8 cellular contexts compared by ENCODE assay signal in the genomic region with DNA sequence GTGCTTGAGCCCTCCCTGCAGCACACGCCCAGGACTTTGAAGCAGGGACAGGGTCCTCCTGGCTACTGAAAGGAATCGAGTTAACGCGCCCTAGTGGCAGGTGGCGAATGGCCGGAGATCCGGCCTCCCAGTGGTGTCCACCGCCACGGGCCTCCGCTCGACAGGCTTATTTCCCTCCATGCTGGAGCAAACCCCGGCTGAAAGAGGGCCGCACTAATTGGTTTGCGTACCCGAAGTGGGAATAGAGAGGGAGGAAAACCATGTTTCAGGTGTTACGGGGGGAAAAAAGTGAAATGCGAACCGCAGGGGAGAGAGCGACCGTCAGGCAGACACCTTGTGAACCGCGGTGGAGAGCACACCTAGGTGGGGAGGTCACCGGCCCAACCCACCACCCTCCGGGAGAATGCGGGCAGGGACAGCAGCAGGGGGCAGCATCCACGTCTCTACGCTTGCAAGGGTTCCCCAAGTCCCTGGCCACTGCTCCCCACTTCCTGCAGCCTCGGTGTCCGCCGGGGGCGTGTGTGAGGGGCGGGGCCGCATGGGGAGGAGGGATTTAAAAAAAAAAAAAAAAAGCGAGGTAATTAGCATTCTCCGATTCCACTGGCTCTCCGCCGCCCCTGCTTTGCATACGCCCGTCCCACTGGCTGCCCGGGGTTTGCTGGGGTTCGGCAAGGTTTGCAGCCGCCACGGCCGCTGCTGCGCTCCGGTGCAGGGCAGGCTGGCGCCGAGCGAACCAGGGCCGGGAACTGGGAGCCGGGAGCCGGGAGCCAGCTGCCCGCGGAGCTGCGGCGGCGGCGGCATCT.
DNase-seq lines count a peak whose midpoint lies in the region; ATAC-seq and TF ChIP-seq lines count a peak whose summit lies in the region.

No MANE protein-coding gene starts in this region.

- H3F3A ChIP-seq in Loucy (ENCODE audit: low read depth): no peaks in the 10 kb centered on the region

- peaks cover 9% of the 10 kb centered on the region for H3K36me3 Mint-ChIP-seq in activated naive CD8-positive, alpha-beta T cell treated with anti-CD3 and anti-CD28 coated beads for 36 hours

- H3K27me3 ChIP-seq in Loucy (ENCODE audit: insufficient read depth, low read length, poor library complexity, severe bottlenecking) (no peaks in the 10 kb centered on the region), cardiac muscle cell (peaks cover 91% of the 10 kb centered on the region), tibial artery (peaks cover 0 to 67% of the 10 kb centered on the region in 2 donors)

- peak overlapping the region; percentile 97 for H3K4me2 ChIP-seq in Loucy (ENCODE audit: low read depth, low read length, poor library complexity, severe bottlenecking)

- H3K4me1 ChIP-seq in Loucy (ENCODE audit: insufficient read depth, low read length, poor library complexity, severe bottlenecking): peaks cover 29% of the 10 kb centered on the region
- H3K4me1 ChIP-seq in cardiac muscle cell (ENCODE audit: low read depth): peaks cover 6% of the 10 kb centered on the region
- peaks cover 0 to 35% (median 29%) of the 10 kb centered on the region in 4 donors for H3K4me1 ChIP-seq in tibial artery

- peaks cover 31% of the 10 kb centered on the region for H3K4me1 Mint-ChIP-seq in activated naive CD8-positive, alpha-beta T cell treated with anti-CD3 and anti-CD28 coated beads for 36 hours

- H3K4me3 ChIP-seq in Loucy (ENCODE audit: low read length, poor library complexity, severe bottlenecking) (peak overlapping the region; percentile 80), cardiac muscle cell (peak overlapping the region; percentile 48), tibial artery (peak overlapping the region; percentile 31 to 34)

- H3K9me3 Mint-ChIP-seq in activated naive CD8-positive, alpha-beta T cell treated with anti-CD3 and anti-CD28 coated beads for 36 hours: no peaks in the 10 kb centered on the region

- peak overlapping the region; percentile 75 for H3K9ac ChIP-seq in Loucy (ENCODE audit: low read depth, low read length, poor library complexity, severe bottlenecking)

- intact Hi-C loops in tibial artery (cut with DNase I; ENCODE audit: low total_unique reads): no loop called here

- TF ChIP-seq CTCF in Loucy (conservative IDR thresholded peaks at IDR 0.05; ENCODE audit: low read length): peak; percentile 45
- TF ChIP-seq CTCF in cardiac muscle cell (IDR thresholded peaks at IDR 0.05; ENCODE audit: low read depth, low read length): no peak
- no peak for TF ChIP-seq CTCF in tibial artery (IDR thresholded peaks at IDR 0.05)

- H3K27ac ChIP-seq in cardiac muscle cell (no peak overlapping the region), tibial artery (no peak overlapping the region)

- H3K9me3 ChIP-seq in Loucy (ENCODE audit: insufficient read depth, low read depth, low read length) (no peaks in the 10 kb centered on the region), cardiac muscle cell (ENCODE audit: low read depth) (no peaks in the 10 kb centered on the region), tibial artery (no peaks in the 10 kb centered on the region)

- no peaks in the 10 kb centered on the region for H4K20me1 ChIP-seq in Loucy (ENCODE audit: insufficient read depth, low read length, poor library complexity, severe bottlenecking)

- no peak overlapping the region for H3K27ac Mint-ChIP-seq in activated naive CD8-positive, alpha-beta T cell treated with anti-CD3 and anti-CD28 coated beads for 36 hours

- peak overlapping the region; percentile 86 for H3K4me3 Mint-ChIP-seq in activated naive CD8-positive, alpha-beta T cell treated with anti-CD3 and anti-CD28 coated beads for 36 hours

- H3K79me2 ChIP-seq in Loucy (ENCODE audit: insufficient read depth, low read length): peaks cover 15% of the 10 kb centered on the region

- DNase-seq in DMS79 (lab: John Stamatoyannopoulos, UW) (peak; percentile 79), SW480 (ENCODE audit: low spot score) (peak; percentile 92), cardiac muscle cell (ENCODE audit: low read depth in 1 of 2, low spot score in 1 of 2) (peak; percentile 83 to 96), pons (ENCODE audit: low spot score) (peak; percentile 46), tibial artery (peak; percentile 49 to 73)
- peak; percentile 92 for DNase-seq in activated naive CD8-positive, alpha-beta T cell treated with anti-CD3 and anti-CD28 coated beads for 36 hours

- H2AFZ ChIP-seq in Loucy (ENCODE audit: low read length): peak overlapping the region; percentile 72

- no peaks in the 10 kb centered on the region for H3K36me3 ChIP-seq in Loucy (ENCODE audit: insufficient read depth, low read length)
- no peaks in the 10 kb centered on the region for H3K36me3 ChIP-seq in cardiac muscle cell
- H3K36me3 ChIP-seq in tibial artery: no peaks in the 10 kb centered on the region

- peaks cover 5% of the 10 kb centered on the region for H3K27me3 Mint-ChIP-seq in activated naive CD8-positive, alpha-beta T cell treated with anti-CD3 and anti-CD28 coated beads for 36 hours

- H3K9me2 ChIP-seq in Loucy (replicated peaks; ENCODE audit: low read depth, low read length): no peaks in the 10 kb centered on the region

- no peak for ATAC-seq in HG02571 (IDR thresholded peaks at IDR 0.05; ENCODE audit: unreplicated experiment)
